In the genomic region with DNA sequence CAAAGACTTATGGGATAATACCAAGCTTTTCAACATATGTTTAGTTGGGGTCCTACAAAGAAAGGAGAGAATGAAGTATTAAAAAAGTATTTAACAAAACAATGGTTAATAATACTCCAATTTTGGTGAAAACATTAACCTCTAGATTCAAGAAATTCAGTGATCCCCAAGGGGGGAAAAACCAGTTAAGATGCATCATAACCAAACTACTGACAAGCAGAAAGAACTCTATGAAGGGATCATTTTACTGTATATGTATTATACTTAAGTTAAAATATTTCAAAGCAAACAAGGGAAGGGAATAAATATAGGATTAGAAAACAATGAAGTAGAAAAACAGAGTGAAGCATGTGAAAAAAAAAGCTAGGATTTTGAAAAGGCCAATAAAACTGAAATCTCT, we compare ENCODE assay signal across 19 cellular contexts. TPM values are rescaled to one million over a fixed set of nuclear protein-coding genes. Genes with fewer than 3 reads are reported as not detected.
"Had no signal": no experiment of that assay in that cellular context is flagged by ENCODE, and none has a peak within 500 bp of the region (broad histone marks: within the 10 kb centered on the region; RNA-seq: fewer than 3 reads in every experiment).

No MANE protein-coding gene starts in this region.

- H3K4me3 ChIP-seq: esophagus muscularis mucosa, gastrocnemius medialis, heart right ventricle, left lung, lower lobe of right lung had no signal

- H3K4me3 Mint-ChIP-seq: dendritic cell treated with granulocyte-macrophage colony-stimulating factor and Interleukin-4, amounts not matched to agents 40 ng/mL and 50 ng/mL, for 4 days; naive thymus-derived CD4-positive, alpha-beta T cell had no signal

- H3K27ac ChIP-seq: esophagus muscularis mucosa, gastrocnemius medialis, heart right ventricle, left lung, lower lobe of right lung had no signal

- H3K4me1 ChIP-seq: gastrocnemius medialis, lower lobe of right lung had no signal

- ATAC-seq: gastrocnemius medialis; heart right ventricle; left cardiac atrium; left lung; left ventricle myocardium superior; lower lobe of right lung; naive thymus-derived CD4-positive, alpha-beta T cell had no signal

- H3K36me3 ChIP-seq: left lung, lower lobe of right lung had no signal

- DNase-seq: cortex of kidney; effector CD4-positive, alpha-beta T cell; effector memory CD4-positive, alpha-beta T cell; foreskin fibroblast; foreskin melanocyte; gastrocnemius medialis; glutamatergic neuron; head of caudate nucleus; heart right ventricle; hippocampal formation; left cardiac atrium; left lung; left ventricle myocardium superior; lower lobe of right lung; mesendoderm; midbrain; naive thymus-derived CD4-positive, alpha-beta T cell had no signal

- H3K27me3 ChIP-seq: esophagus muscularis mucosa, gastrocnemius medialis, heart right ventricle, left lung had no signal

- H3K36me3 Mint-ChIP-seq: naive thymus-derived CD4-positive, alpha-beta T cell had no signal

- H3K4me1 Mint-ChIP-seq: naive thymus-derived CD4-positive, alpha-beta T cell had no signal

- H3K9me3 ChIP-seq: esophagus muscularis mucosa, gastrocnemius medialis, left lung had no signal

- H3K27ac Mint-ChIP-seq: dendritic cell treated with granulocyte-macrophage colony-stimulating factor and Interleukin-4, amounts not matched to agents 40 ng/mL and 50 ng/mL, for 4 days; naive thymus-derived CD4-positive, alpha-beta T cell had no signal

- H3K27me3 Mint-ChIP-seq: dendritic cell treated with granulocyte-macrophage colony-stimulating factor and Interleukin-4, amounts not matched to agents 40 ng/mL and 50 ng/mL, for 4 days had no signal

- H3K9me3 Mint-ChIP-seq: dendritic cell treated with granulocyte-macrophage colony-stimulating factor and Interleukin-4, amounts not matched to agents 40 ng/mL and 50 ng/mL, for 4 days had no signal

RNA-seq across cellular contexts. Expression of a gene that starts 8.7 kb away (rescaled TPM):
- polyA plus RNA-seq: naive thymus-derived CD4-positive, alpha-beta T cell had no signal
